Comparison of ENCODE assay signal across 1 cellular context in genomic region chr11:118441770-118442169, GRCh38.
TF ChIP-seq lines count a peak whose summit lies in the region.

No MANE protein-coding gene starts in this region.

TF ChIP-seq in GM23338, 12 proteins besides CTCF, POLR2A, EP300 and RAD21 (continued from another document):
- TF ChIP-seq ZNF462 (CRISPR knock-in tag; IDR thresholded peaks at IDR 0.05): no peak
- TF ChIP-seq POLR2AphosphoS5 (IDR thresholded peaks at IDR 0.05; ENCODE audit: low read depth): no peak
- no peak for TF ChIP-seq STAT1 (IDR thresholded peaks at IDR 0.05; ENCODE audit: unreplicated experiment)
- TF ChIP-seq EZH2 (IDR thresholded peaks at IDR 0.05; ENCODE audit: low read depth, unreplicated experiment): no peak
- TF ChIP-seq ETS1 (IDR thresholded peaks at IDR 0.05): no peak
TF ChIP-seq in GM23338: peak in this region for 0.
